In the genomic region with DNA sequence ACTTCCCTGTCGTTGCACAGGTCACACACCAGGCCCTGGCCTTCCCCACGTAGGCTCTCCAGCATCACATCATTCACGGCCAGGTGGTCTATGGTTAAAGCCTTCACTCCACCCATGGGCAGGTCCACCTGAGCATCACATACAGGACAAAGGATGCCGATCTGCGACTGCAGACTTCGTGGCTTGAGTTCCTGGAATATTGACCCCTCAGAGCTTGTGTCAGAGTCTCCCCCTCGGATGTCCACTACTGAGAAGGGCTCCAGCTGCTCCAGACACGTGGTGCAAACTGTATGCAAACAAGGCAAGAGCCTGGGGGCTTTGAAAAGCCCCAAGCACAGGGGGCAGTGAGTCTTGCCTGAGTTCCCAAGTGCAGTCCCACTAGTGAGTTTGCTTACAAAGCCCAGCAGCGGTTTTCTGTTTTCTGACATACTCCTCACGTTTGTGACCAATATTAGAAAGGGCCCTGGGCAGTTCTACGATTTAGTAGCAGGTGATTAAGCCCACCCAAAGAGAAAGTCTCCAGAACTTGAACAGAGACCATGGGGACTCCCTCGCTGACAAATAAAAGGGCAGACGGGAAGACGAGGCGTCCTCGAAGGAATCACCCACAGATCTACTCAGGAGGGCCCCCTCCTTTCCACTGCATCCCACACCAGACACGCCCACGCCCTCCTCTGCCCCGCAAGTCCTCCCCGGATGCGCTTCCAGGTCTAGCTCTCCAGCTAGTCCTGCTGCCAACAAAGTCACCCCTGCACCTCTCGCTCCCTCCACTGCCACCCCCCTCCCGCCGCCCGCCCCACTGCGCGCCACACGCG, we compare ENCODE assay signal across 8 cellular contexts. TPM values are rescaled to one million over a fixed set of nuclear protein-coding genes. Genes with fewer than 3 reads are reported as not detected.
DNase-seq lines count a peak whose midpoint lies in the region; ATAC-seq and TF ChIP-seq lines count a peak whose summit lies in the region.

No MANE protein-coding gene starts in this region.

- H2AFZ ChIP-seq in OCI-LY7 (ENCODE audit: low read length): no peak overlapping the region

- H3K9me2 ChIP-seq in OCI-LY7 (ENCODE audit: insufficient read depth, low read length): no peaks in the 10 kb centered on the region

- peaks cover 0 to 12% (median 0%) of the 10 kb centered on the region in 11 experiments; a peak in 5 of 22 replicates for H3K27me3 ChIP-seq in BLaER1 treated with 17β-estradiol and CSF1 and Interleukin-3, amounts not matched to agents 10 nM and 100 nM

- H3K36me3 ChIP-seq in BLaER1 treated with 17β-estradiol and CSF1 and Interleukin-3, amounts not matched to agents 10 nM and 100 nM: no peaks in the 10 kb centered on the region; a peak in 1 of 22 replicates
- no peaks in the 10 kb centered on the region for H3K36me3 ChIP-seq in OCI-LY7 (ENCODE audit: insufficient read depth, low read length)

- peak overlapping the region; percentile 90 to 95 (median 91) for H3K4me3 Mint-ChIP-seq in nephron

- no peaks in the 10 kb centered on the region for H3K79me2 ChIP-seq in OCI-LY7 (ENCODE audit: insufficient read depth, low read depth, low read length)

- no peaks in the 10 kb centered on the region for H3K9me3 ChIP-seq in BLaER1 treated with 17β-estradiol and CSF1 and Interleukin-3, amounts not matched to agents 10 nM and 100 nM (replicated peaks in 1 of 11)
- H3K9me3 ChIP-seq in OCI-LY7 (ENCODE audit: low read length): no peaks in the 10 kb centered on the region

- H3K27me3 Mint-ChIP-seq in nephron (ENCODE audit: low read depth): peaks cover 6% of the 10 kb centered on the region

- CTCF ChIA-PET in OCI-LY7 (lab: Charles Lee; ENCODE audit: unreplicated experiment): interaction anchor here (1.0 kb wide), 1 partner anchor 27 kb away, joined by 4 read pairs; no protein-coding TSS in a partner anchor

- no TSS peak for BruUV-seq in OCI-LY7 (replicated peaks; lab: Mats Ljungman, UMichigan)

- POLR2A ChIA-PET in OCI-LY7 (lab: Charles Lee): interaction anchor here (1.3 kb wide), 1 partner anchor 23 kb away, joined by 4 read pairs; no protein-coding TSS in a partner anchor

- peaks cover 49% of the 10 kb centered on the region for H3K4me1 Mint-ChIP-seq in nephron

- H3K4me2 ChIP-seq in BLaER1 treated with 17β-estradiol and CSF1 and Interleukin-3, amounts not matched to agents 10 nM and 100 nM: peak overlapping the region; percentile 84 to 97 (median 95)
- no peak overlapping the region for H3K4me2 ChIP-seq in OCI-LY7 (ENCODE audit: low read length)

- H3K36me3 Mint-ChIP-seq in nephron (ENCODE audit: low read depth): peaks cover 18% of the 10 kb centered on the region

- DNase-seq in epithelial cell of proximal tubule (ENCODE audit: low read depth) (no peak), KG1 (lab: John Stamatoyannopoulos, UW) (no peak), OCI-LY7 (ENCODE audit: low spot score) (no peak)
- DNase-seq in activated CD8-positive, alpha-beta memory T cell treated with anti-CD3 and anti-CD28 coated beads, Interleukin-2, amount 50 U/mL, for 48 hours: no peak

- TF ChIP-seq CTCF in epithelial cell of proximal tubule (conservative IDR thresholded peaks at IDR 0.05; ENCODE audit: low read depth, low read length) (no peak), nephron (IDR thresholded peaks at IDR 0.05; ENCODE audit: unreplicated experiment in 3 of 3) (no peak), OCI-LY7 (conservative IDR thresholded peaks at IDR 0.05; ENCODE audit: low read length) (no peak)

- peaks cover 7 to 14% (median 9%) of the 10 kb centered on the region in 10 experiments; a peak in 17 of 20 replicates for H3K4me1 ChIP-seq in BLaER1 treated with 17β-estradiol and CSF1 and Interleukin-3, amounts not matched to agents 10 nM and 100 nM
- H3K4me1 ChIP-seq in OCI-LY7 (ENCODE audit: insufficient read depth, low read length, poor library complexity, severe bottlenecking): no peaks in the 10 kb centered on the region

- intact Hi-C loops in OCI-LY7 (cut with micrococcal nuclease; ENCODE audit: unreplicated experiment): no loop called here

- H3K9me3 Mint-ChIP-seq in nephron: no peaks in the 10 kb centered on the region

- ATAC-seq in GM21529 (IDR thresholded peaks at IDR 0.05; ENCODE audit: unreplicated experiment) (peak; percentile 3), SK-N-SH treated with all-trans-retinoic acid at 6 μM for 48 hours (peak; percentile 69)

- H3K4me3 ChIP-seq in BLaER1 treated with 17β-estradiol and CSF1 and Interleukin-3, amounts not matched to agents 10 nM and 100 nM: peak overlapping the region; percentile 48 to 76 (median 67)
- H3K4me3 ChIP-seq in epithelial cell of proximal tubule (ENCODE audit: low read depth, low read length): peak overlapping the region; percentile 92
- no peak overlapping the region for H3K4me3 ChIP-seq in OCI-LY7 (ENCODE audit: low read depth, low read length, poor library complexity, severe bottlenecking)

- peak overlapping the region; percentile 94 to 98 (median 97) for H3K27ac Mint-ChIP-seq in nephron

- H3K9ac ChIP-seq in BLaER1 treated with 17β-estradiol and CSF1 and Interleukin-3, amounts not matched to agents 10 nM and 100 nM: peak overlapping the region; percentile 62 to 83 (median 81); a peak in 21 of 22 replicates

- no peaks in the 10 kb centered on the region for H4K20me1 ChIP-seq in BLaER1 treated with 17β-estradiol and CSF1 and Interleukin-3, amounts not matched to agents 10 nM and 100 nM
- no peaks in the 10 kb centered on the region for H4K20me1 ChIP-seq in OCI-LY7 (ENCODE audit: insufficient read depth, low read length)

- peak overlapping the region in 9 of 11 experiments; percentile 56 to 78 (median 69); a peak in 10 of 22 replicates for H3K27ac ChIP-seq in BLaER1 treated with 17β-estradiol and CSF1 and Interleukin-3, amounts not matched to agents 10 nM and 100 nM
- H3K27ac ChIP-seq in OCI-LY7 (ENCODE audit: low read depth, low read length, poor library complexity, severe bottlenecking): no peak overlapping the region

TF ChIP-seq in SK-N-SH treated with all-trans-retinoic acid at 6 μM for 48 hours, 23 proteins besides CTCF, POLR2A, EP300 and RAD21:
- TF ChIP-seq ZNF565 (CRISPR knock-in tag; conservative IDR thresholded peaks at IDR 0.05; ENCODE audit: low read depth) (no peak), TOX (CRISPR knock-in tag; IDR thresholded peaks at IDR 0.05; ENCODE audit: borderline replicate concordance) (no peak), TCF4 (CRISPR knock-in tag; IDR thresholded peaks at IDR 0.05; ENCODE audit: borderline replicate concordance) (no peak), SNAI2 (CRISPR knock-in tag; IDR thresholded peaks at IDR 0.05) (no peak), OSR1 (CRISPR knock-in tag; IDR thresholded peaks at IDR 0.05) (no peak), ESRRG (CRISPR knock-in tag; IDR thresholded peaks at IDR 0.05) (no peak), CSDC2 (CRISPR knock-in tag; IDR thresholded peaks at IDR 0.05) (no peak), ZFP30 (CRISPR knock-in tag; IDR thresholded peaks at IDR 0.05) (no peak)
TF ChIP-seq in SK-N-SH treated with all-trans-retinoic acid at 6 μM for 48 hours: peak in this region for 0.

RNA-seq across cellular contexts. Expression of a gene that starts 0.6 kb away (rescaled TPM):
- 5.1 and 8.2 TPM in 2 replicates for total RNA-seq in epithelial cell of proximal tubule
- total RNA-seq in OCI-LY7 (2014; rRNA removed; shearing (Covaris generic)): not detected in 2 replicates
- not detected in 2 replicates for total RNA-seq in OCI-LY7 (2022)
